21 cellular contexts compared by ENCODE assay signal in the genomic region with DNA sequence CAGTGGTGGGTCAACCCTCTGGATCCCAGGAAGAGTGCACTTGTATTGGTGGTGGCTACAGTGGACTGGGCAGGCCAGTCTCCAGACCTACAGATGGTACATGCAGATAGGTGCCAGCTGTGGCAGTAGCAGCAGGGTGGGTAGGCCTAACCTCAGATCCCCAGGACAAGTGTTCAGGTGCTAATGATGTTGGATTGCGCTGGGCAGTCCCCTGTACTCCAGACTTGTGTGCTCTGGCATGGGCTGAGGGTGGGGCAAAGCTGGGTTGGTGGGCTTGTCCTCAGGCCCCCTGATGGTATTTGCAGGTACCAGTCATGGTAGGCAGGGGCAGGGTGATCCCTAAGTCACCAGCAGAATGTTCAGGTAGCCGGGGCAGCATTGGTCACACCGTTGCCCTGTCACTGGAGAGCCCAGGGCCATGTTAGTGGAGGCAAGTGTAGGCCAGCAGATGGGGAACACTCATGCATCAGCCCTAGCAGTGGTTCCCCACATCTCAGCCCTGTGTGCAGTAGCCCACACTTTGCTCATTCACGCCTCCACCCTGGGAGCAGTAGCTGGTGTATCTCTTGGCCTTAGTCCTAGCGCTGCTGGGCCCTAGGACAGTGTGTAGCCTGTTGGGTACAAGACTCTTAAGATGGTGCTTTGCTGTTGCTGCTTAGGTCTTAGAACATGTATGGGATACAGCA.
A peak's percentile ranks its signal among the peaks of the same experiment; 100 is the strongest.
DNase-seq lines count a peak whose midpoint lies in the region; ATAC-seq and TF ChIP-seq lines count a peak whose summit lies in the region.
"Had no signal": no experiment of that assay in that cellular context is flagged by ENCODE, and none has a peak within 500 bp of the region (broad histone marks: within the 10 kb centered on the region; RNA-seq: fewer than 3 reads in every experiment).

No MANE protein-coding gene starts in this region.

- no peak overlapping the region for H2BK5ac ChIP-seq in trophoblast cell (ENCODE audit: low read depth, low read length, poor library complexity)

- no peak overlapping the region for H4K8ac ChIP-seq in trophoblast cell (ENCODE audit: low read depth, low read length)

- peaks cover 43% of the 10 kb centered on the region for H3K4me1 Mint-ChIP-seq in activated naive CD4-positive, alpha-beta T cell treated with anti-CD3 and anti-CD28 coated beads, Interleukin-2, amount 10 ng/mL, durations not matched to agents 7 days and 5 days

- H3K4me3 Mint-ChIP-seq in activated naive CD4-positive, alpha-beta T cell treated with anti-CD3 and anti-CD28 coated beads, Interleukin-2, amount 10 ng/mL, durations not matched to agents 7 days and 5 days, result no peak overlapping the region
- H3K4me3 Mint-ChIP-seq: CD8-positive, alpha-beta T cell had no signal

- WGBS in trophoblast cell (ENCODE audit: extremely low coverage, insufficient coverage, insufficient read length), result no CpG with 5 or more reads among the region's 5 CpGs

- no peak overlapping the region for H2BK120ac ChIP-seq in trophoblast cell (ENCODE audit: insufficient read depth, low read length, poor library complexity)

- H3K9ac ChIP-seq in trophoblast cell (ENCODE audit: low read length), result no peak overlapping the region

- no TSS peak for BruUV-seq in Panc1 (replicated peaks; lab: Mats Ljungman, UMichigan)

- H3K27me3 Mint-ChIP-seq in activated naive CD4-positive, alpha-beta T cell treated with anti-CD3 and anti-CD28 coated beads, Interleukin-2, amount 10 ng/mL, durations not matched to agents 7 days and 5 days, result no peaks in the 10 kb centered on the region

- H2AFZ ChIP-seq in trophoblast cell (ENCODE audit: insufficient read depth, low read length, poor library complexity), result no peak overlapping the region

- TF ChIP-seq CTCF in Panc1 (IDR thresholded peaks at IDR 0.05), result no peak

- H3K36me3 ChIP-seq in Panc1 (ENCODE audit: control insufficient read depth, insufficient read depth, low read length) (no peaks in the 10 kb centered on the region), trophoblast cell (ENCODE audit: control insufficient read depth in 1 of 2, insufficient read depth in 2 of 2, low read length in 2 of 2) (peaks cover 5 to 9% of the 10 kb centered on the region in 2 experiments)
- H3K36me3 ChIP-seq: Peyer's patch, SJSA1 had no signal

- peak overlapping the region; percentile 69 for H3K18ac ChIP-seq in trophoblast cell (ENCODE audit: low read length)

- no peak for DNase-seq in activated naive CD4-positive, alpha-beta T cell treated with anti-CD3 and anti-CD28 coated beads, Interleukin-2, amount 10 ng/mL, durations not matched to agents 7 days and 5 days
- no peak for DNase-seq in activated naive CD4-positive, alpha-beta T cell treated with anti-CD3 and anti-CD28 coated beads, Interleukin-2, amount 50 U/mL, for 16 hours
- DNase-seq in Panc1 (ENCODE audit: low read depth, low spot score) (no peak), left lobe of liver (ENCODE audit: low spot score) (no peak), trophoblast cell (no peak), superior temporal gyrus (ENCODE audit: extremely low spot score) (no peak)
- DNase-seq: AML-193; C1 segment of cervical spinal cord; CD8-positive, alpha-beta T cell; NCI-H1105; NCI-H146; NCI-H2029; NCI-H2171; NCI-H524 treated with DMSO at 0.1 percent for 48 hours; NCI-H82; Peyer's patch had no signal

- H3K4me2 ChIP-seq in trophoblast cell (ENCODE audit: low read length), result no peak overlapping the region

- H3K4me3 ChIP-seq in Panc1 (ENCODE audit: low read depth in 2 of 2, low read length in 2 of 2) (no peak overlapping the region), trophoblast cell (ENCODE audit: low read depth, low read length) (no peak overlapping the region)
- H3K4me3 ChIP-seq: Peyer's patch, SJSA1 had no signal

- no peak overlapping the region for H2BK12ac ChIP-seq in trophoblast cell (ENCODE audit: low read length)

- H3K14ac ChIP-seq in trophoblast cell (ENCODE audit: low read length), result no peak overlapping the region

- H4K12ac ChIP-seq in trophoblast cell (ENCODE audit: low read depth, low read length), result no peak overlapping the region

- H3K36me3 Mint-ChIP-seq in activated naive CD4-positive, alpha-beta T cell treated with anti-CD3 and anti-CD28 coated beads, Interleukin-2, amount 10 ng/mL, durations not matched to agents 7 days and 5 days, result peaks cover 59% of the 10 kb centered on the region

- H3K4ac ChIP-seq in trophoblast cell (ENCODE audit: low read depth, low read length), result peak overlapping the region; percentile 25

- no peak overlapping the region for H4K91ac ChIP-seq in trophoblast cell (ENCODE audit: low read depth, low read length)

- H3K23ac ChIP-seq in trophoblast cell (ENCODE audit: low read length), result no peak overlapping the region

- H3K9me3 ChIP-seq in Panc1 (ENCODE audit: control insufficient read depth, insufficient read depth, low read depth, low read length), result peaks cover 6% of the 10 kb centered on the region; the same call in 1 of the 2 replicates
- H3K9me3 ChIP-seq in trophoblast cell (ENCODE audit: insufficient read depth, low read depth, low read length), result no peaks in the 10 kb centered on the region

- H3K27ac ChIP-seq in Panc1 (ENCODE audit: low read length) (no peak overlapping the region), trophoblast cell (ENCODE audit: low read depth, low read length) (no peak overlapping the region)
- H3K27ac ChIP-seq: 22Rv1, HL-60, Peyer's patch, SJSA1 had no signal

- H3K9me3 Mint-ChIP-seq in activated naive CD4-positive, alpha-beta T cell treated with anti-CD3 and anti-CD28 coated beads, Interleukin-2, amount 10 ng/mL, durations not matched to agents 7 days and 5 days, result peaks cover 14% of the 10 kb centered on the region

- POLR2A ChIA-PET in Panc1 (lab: Charles Lee), result no interaction called here

- H3K79me1 ChIP-seq in trophoblast cell (ENCODE audit: low read length), result no peaks in the 10 kb centered on the region

- no peaks in the 10 kb centered on the region for H3K4me1 ChIP-seq in Panc1 (ENCODE audit: control insufficient read depth, insufficient read depth, low read length)
- peaks cover 0 to 2% of the 10 kb centered on the region in 2 experiments for H3K4me1 ChIP-seq in trophoblast cell (ENCODE audit: control insufficient read depth in 1 of 2, insufficient read depth in 2 of 2, low read length in 2 of 2)
- H3K4me1 ChIP-seq: Peyer's patch had no signal

- intact Hi-C loops in Panc1 (cut with micrococcal nuclease; ENCODE audit: unreplicated experiment), result no loop called here

- CTCF ChIA-PET in activated naive CD4-positive, alpha-beta T cell treated with anti-CD3 and anti-CD28 coated beads, Interleukin-2, amount 10 ng/mL, durations not matched to agents 7 days and 5 days (lab: Charles Lee), result no interaction called here
- CTCF ChIA-PET in Panc1 (lab: Charles Lee), result no interaction called here

- peak overlapping the region; percentile 12 for H3K27ac Mint-ChIP-seq in activated naive CD4-positive, alpha-beta T cell treated with anti-CD3 and anti-CD28 coated beads, Interleukin-2, amount 10 ng/mL, durations not matched to agents 7 days and 5 days
- H3K27ac Mint-ChIP-seq: CD8-positive, alpha-beta T cell had no signal

- H3K27me3 ChIP-seq in Panc1 (ENCODE audit: control insufficient read depth, insufficient read depth, low read length), result no peaks in the 10 kb centered on the region
- no peaks in the 10 kb centered on the region for H3K27me3 ChIP-seq in trophoblast cell (ENCODE audit: insufficient read depth, low read length)
- H3K27me3 ChIP-seq: Peyer's patch, SJSA1 had no signal

- H3K79me2 ChIP-seq in trophoblast cell (ENCODE audit: control insufficient read depth, insufficient read depth, low read length, poor library complexity), result peaks cover 2% of the 10 kb centered on the region

- ATAC-seq in Panc1, result peak; percentile 38; the same call in 1 of the 2 replicates
- peak; percentile 12 for ATAC-seq in left lobe of liver
- no peak for ATAC-seq in HG02840 (IDR thresholded peaks at IDR 0.05; ENCODE audit: low FRiP score, unreplicated experiment)
- ATAC-seq in HG03135 (IDR thresholded peaks at IDR 0.05; ENCODE audit: unreplicated experiment), result no peak
- ATAC-seq: CD8-positive, alpha-beta T cell had no signal

- no peak overlapping the region for H2AK5ac ChIP-seq in trophoblast cell (ENCODE audit: low read length)

- in situ Hi-C loops in Panc1 (cut with HindIII; ENCODE audit: low pct_unique_long_range_greater_than_20kb, low sequenced_read_pairs), result no loop called here

Comparison
In these comparisons a context has a peak if more than half of its experiments do, and no peak if none do; other contexts are left out.
1. ATAC-seq: peak in Panc1 (single experiment) and left lobe of liver (single experiment); none in HG02840 (single experiment) and HG03135 (single experiment).